ENCODE assay signal across 16 cellular contexts in the genomic region with DNA sequence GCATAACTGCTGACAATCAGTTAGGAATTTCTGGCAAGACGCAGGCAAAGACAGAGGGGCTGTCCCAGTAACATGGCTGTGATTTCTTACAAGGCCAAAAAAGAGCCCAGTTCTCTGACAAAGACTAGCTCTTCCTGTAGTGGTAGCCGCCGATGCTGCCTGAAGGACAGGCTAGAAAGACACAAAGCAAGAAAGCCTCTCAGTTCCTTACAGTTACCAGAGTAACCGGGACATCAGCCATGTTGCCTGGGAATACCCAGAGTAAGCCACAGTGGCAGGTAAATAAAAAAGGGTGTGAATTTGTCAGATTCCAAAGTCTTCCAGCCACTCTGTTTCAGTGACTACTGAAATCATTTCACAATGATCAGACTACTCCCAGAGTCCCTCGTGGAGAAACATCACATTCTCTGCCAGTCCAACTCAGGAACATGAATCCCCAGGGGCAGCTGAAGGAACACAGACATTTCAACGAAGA.
DNase-seq lines count a peak whose midpoint lies in the region; ATAC-seq and TF ChIP-seq lines count a peak whose summit lies in the region.
"Had no signal": no experiment of that assay in that cellular context is flagged by ENCODE, and none has a peak within 500 bp of the region (broad histone marks: within the 10 kb centered on the region; RNA-seq: fewer than 3 reads in every experiment).

No MANE protein-coding gene starts in this region.

- 62 to 71% (median 69%) methylated on average over 6 of the region's 6 CpGs for WGBS in adrenal gland, 4 donors
- 29 to 35% methylated on average over 6 of the region's 6 CpGs for WGBS in tibial nerve, 2 donors

- peak; percentile 34 to 67 for TF ChIP-seq EP300 in tibial nerve (IDR thresholded peaks at IDR 0.05)

- no peaks in the 10 kb centered on the region for H4K20me1 ChIP-seq in fibroblast of lung (ENCODE audit: control insufficient read depth, extremely low read depth, insufficient read depth, low read length)

- H3K36me3 ChIP-seq in adrenal gland (replicated peaks in 1 of 2), result no peaks in the 10 kb centered on the region
- no peaks in the 10 kb centered on the region for H3K36me3 ChIP-seq in fibroblast of lung (ENCODE audit: control insufficient read depth, insufficient read depth, low read length)
- H3K36me3 ChIP-seq in mucosa of descending colon (ENCODE audit: low read depth), result no peaks in the 10 kb centered on the region
- H3K36me3 ChIP-seq in tibial nerve, result no peaks in the 10 kb centered on the region
- H3K36me3 ChIP-seq: BE2C had no signal

- ATAC-seq in mucosa of descending colon (peak; percentile 93), HG02623 (IDR thresholded peaks at IDR 0.05; ENCODE audit: unreplicated experiment) (no peak)
- ATAC-seq: WTC11 had no signal

- no peaks in the 10 kb centered on the region for H3K79me2 ChIP-seq in fibroblast of lung (ENCODE audit: control insufficient read depth, insufficient read depth, low read length)

- H3K9ac ChIP-seq in fibroblast of lung (ENCODE audit: insufficient read depth, low read length), result no peak overlapping the region

- DNase-seq in adrenal gland (peak in 1 of 7 donors; percentile 16), fibroblast of lung (ENCODE audit: low read depth in 2 of 2) (no peak), mucosa of descending colon (peak in 1 of 3 donors; percentile 38), tibial nerve (ENCODE audit: low spot score in 2 of 2) (peak in 1 of 2 donors; percentile 83), SHP77 (lab: John Stamatoyannopoulos, UW) (no peak), T-helper 1 cell (no peak)
- no peak for DNase-seq in stimulated activated naive CD4-positive, alpha-beta T cell treated with Interleukin-2 at 50 U/mL for 16 hours (lab: John Stamatoyannopoulos, UW)
- DNase-seq: activated effector memory CD4-positive, alpha-beta T cell treated with anti-CD3 and anti-CD28 coated beads, Interleukin-2, amount 50 U/mL, for 16 hours; BE2C; DMS 273 treated with DMSO at 0.1 percent for 48 hours; NCI-H2107; retina; stimulated activated CD4-positive, alpha-beta T cell treated with anti-CD3 and anti-CD28 coated beads, Interleukin-4, amount 100 ng/mL, for 1 hour; stimulated activated CD8-positive, alpha-beta memory T cell treated with anti-CD3 and anti-CD28 coated beads, Interleukin-4, amount 100 ng/mL, for 48 hours had no signal

- TF ChIP-seq POLR2A in adrenal gland (IDR thresholded peaks at IDR 0.05) (no peak), tibial nerve (IDR thresholded peaks at IDR 0.05) (no peak)

- H2AFZ ChIP-seq in fibroblast of lung (ENCODE audit: low read length), result peak overlapping the region; percentile 34

- intact Hi-C loops in adrenal gland (cut with DNase I) (no loop called here), mucosa of descending colon (cut with DNase I, micrococcal nuclease) (no loop called here)

- no peaks in the 10 kb centered on the region for H3K9me3 ChIP-seq in adrenal gland (replicated peaks in 1 of 3)
- H3K9me3 ChIP-seq in fibroblast of lung (ENCODE audit: control insufficient read depth, insufficient read depth, low read depth, low read length), result no peaks in the 10 kb centered on the region
- no peaks in the 10 kb centered on the region for H3K9me3 ChIP-seq in mucosa of descending colon
- peaks cover 0 to 4% (median 0%) of the 10 kb centered on the region in 4 donors for H3K9me3 ChIP-seq in tibial nerve
- H3K9me3 ChIP-seq: BE2C had no signal

- H3K4me2 ChIP-seq in fibroblast of lung (ENCODE audit: extremely low read depth, insufficient read depth, low read length), result no peak overlapping the region

- TF ChIP-seq CTCF in adrenal gland (IDR thresholded peaks at IDR 0.05), result no peak
- TF ChIP-seq CTCF in fibroblast of lung (conservative IDR thresholded peaks at IDR 0.05 in 1 of 2, IDR thresholded peaks at IDR 0.05 in 1 of 2; ENCODE audit: low read depth in 1 of 2, low read length in 2 of 2), result no peak
- no peak for TF ChIP-seq CTCF in mucosa of descending colon (IDR thresholded peaks at IDR 0.05)
- TF ChIP-seq CTCF in tibial nerve (IDR thresholded peaks at IDR 0.05), result no peak

- H3K27me3 ChIP-seq in adrenal gland (no peaks in the 10 kb centered on the region), fibroblast of lung (ENCODE audit: control insufficient read depth, insufficient read depth, low read length) (no peaks in the 10 kb centered on the region), tibial nerve (no peaks in the 10 kb centered on the region)
- H3K27me3 ChIP-seq: BE2C had no signal

- peaks cover 0 to 10% of the 10 kb centered on the region in 2 donors for H3K4me1 ChIP-seq in adrenal gland (replicated peaks in 1 of 2)
- no peaks in the 10 kb centered on the region for H3K4me1 ChIP-seq in fibroblast of lung (ENCODE audit: control insufficient read depth, extremely low read depth, insufficient read depth, low read length)
- H3K4me1 ChIP-seq in mucosa of descending colon (ENCODE audit: low read depth), result no peaks in the 10 kb centered on the region
- H3K4me1 ChIP-seq in tibial nerve, result peaks cover 0 to 28% (median 0%) of the 10 kb centered on the region in 4 donors

- no peak overlapping the region for H3K4me3 ChIP-seq in adrenal gland
- no peak overlapping the region for H3K4me3 ChIP-seq in fibroblast of lung (replicated peaks in 1 of 4; ENCODE audit: control extremely low read depth in 1 of 4, insufficient read depth in 1 of 4, low read depth in 3 of 4, low read length in 4 of 4)
- H3K4me3 ChIP-seq in mucosa of descending colon, result no peak overlapping the region
- no peak overlapping the region for H3K4me3 ChIP-seq in tibial nerve

- H3K27ac ChIP-seq in adrenal gland (peak overlapping the region in 3 of 5 donors; percentile 46 to 64 (median 59)), fibroblast of lung (ENCODE audit: insufficient read depth, low read length) (no peak overlapping the region), tibial nerve (peak overlapping the region; percentile 50 to 81 (median 53))
